In genomic region chr2:110291909-110292579, GRCh38 we compare ENCODE assay signal across 6 cellular contexts.
DNase-seq lines count a peak whose midpoint lies in the region; ATAC-seq, FAIRE-seq and TF ChIP-seq lines count a peak whose summit lies in the region.
"Not testable (repeated sequence)": the region's sequence is repeated elsewhere in the genome, so short reads cannot be mapped to it uniquely, and the experiment has no call there.

No MANE protein-coding gene starts in this region.

- not testable (repeated sequence) for H3K9ac ChIP-seq in kidney (ENCODE audit: low read length in 2 of 2)

- H3K27ac ChIP-seq in kidney (ENCODE audit: low read depth in 2 of 2, low read length in 2 of 2); spleen; upper lobe of right lung: not testable (repeated sequence)

- not testable (repeated sequence) for H3K36me3 ChIP-seq in kidney (ENCODE audit: control insufficient read depth in 1 of 2, insufficient read depth in 2 of 2, low read length in 2 of 2); spleen; upper lobe of right lung

- not testable (repeated sequence) for TF ChIP-seq POLR2A in spleen (IDR thresholded peaks at IDR 0.05)

- not testable (repeated sequence) for FAIRE-seq in kidney (lab: Jason Lieb, UNC)

- ATAC-seq in Right ventricle myocardium inferior (peak; percentile 23), upper lobe of right lung (peak; percentile 30)

- not testable (repeated sequence) for H3K27me3 ChIP-seq in spleen (replicated peaks in 1 of 7); upper lobe of right lung

- H3K4me1 ChIP-seq in kidney (ENCODE audit: control insufficient read depth in 1 of 2, insufficient read depth in 1 of 2, low read depth in 1 of 2, low read length in 2 of 2); spleen; upper lobe of right lung: not testable (repeated sequence)

- not testable (repeated sequence) for H3K9me3 ChIP-seq in kidney (ENCODE audit: control insufficient read depth in 1 of 2, low read length in 2 of 2); spleen; upper lobe of right lung

- DNase-seq in activated effector memory CD4-positive, alpha-beta T cell treated with anti-CD3 and anti-CD28 coated beads, Interleukin-2, amount 50 U/mL, for 16 hours, result peak; percentile 28
- DNase-seq in Right ventricle myocardium inferior (ENCODE audit: missing footprints), result not testable (repeated sequence)
- peak; percentile 28 for DNase-seq in kidney
- DNase-seq in mesenteric fat pad (ENCODE audit: low spot score), result peak; percentile 55
- DNase-seq in spleen, result peak; percentile 13
- DNase-seq in upper lobe of right lung, result peak; percentile 46

- not testable (repeated sequence) for TF ChIP-seq CTCF in kidney (IDR thresholded peaks at IDR 0.05; ENCODE audit: borderline replicate concordance, extremely low read depth, insufficient read depth); spleen (IDR thresholded peaks at IDR 0.05 in 8 of 11, conservative IDR thresholded peaks at IDR 0.05 in 3 of 11); upper lobe of right lung (IDR thresholded peaks at IDR 0.05)

- H3K4me3 ChIP-seq in kidney (ENCODE audit: low read length in 2 of 2); spleen; upper lobe of right lung: not testable (repeated sequence)

- WGBS in spleen, 5 donors, result 73 to 86% (median 81%) methylated on average over 6 of the region's 6 CpGs

- intact Hi-C loops in Right ventricle myocardium inferior (cut with DNase I); kidney (cut with DNase I); spleen (cut with DNase I; ENCODE audit: low total_unique reads); upper lobe of right lung (cut with DNase I): not testable (repeated sequence)
